In genomic region chrX:153146288-153146687, GRCh38 we compare ENCODE assay signal across 11 cellular contexts. TPM values are rescaled to one million over a fixed set of nuclear protein-coding genes. Genes with fewer than 3 reads are reported as not detected.
A peak's percentile ranks its signal among the peaks of the same experiment; 100 is the strongest.
DNase-seq lines count a peak whose midpoint lies in the region; ATAC-seq, FAIRE-seq and TF ChIP-seq lines count a peak whose summit lies in the region.
"Not testable (repeated sequence)": the region's sequence is repeated elsewhere in the genome, so short reads cannot be mapped to it uniquely, and the experiment has no call there.
"Had no signal": no experiment of that assay in that cellular context is flagged by ENCODE, and none has a peak within 500 bp of the region (broad histone marks: within the 10 kb centered on the region; RNA-seq: fewer than 3 reads in every experiment).

No MANE protein-coding gene starts in this region.

- H3K79me2 ChIP-seq in H1 (ENCODE audit: control insufficient read depth in 1 of 2, insufficient read depth in 2 of 2, low read length in 2 of 2): not testable (repeated sequence)

- H3K4me2 ChIP-seq in H1 (ENCODE audit: insufficient read depth in 1 of 2, low read depth in 2 of 2, low read length in 2 of 2): not testable (repeated sequence)

- ATAC-seq in GM21723 (IDR thresholded peaks at IDR 0.05; ENCODE audit: unreplicated experiment): peak; percentile 56
- peak; percentile 66 for ATAC-seq in WTC11
- peak; percentile 39 for ATAC-seq in stimulated activated memory B cell treated with anti-CD40 and anti-IgM and Interleukin-4, amounts not matched to agents 10 μg/mL and 1 μg/mL and 100 μg/mL, for 72 hours

- not testable (repeated sequence) for H3K27ac Mint-ChIP-seq in WTC11; stimulated activated memory B cell treated with anti-CD40 and anti-IgM and Interleukin-4, amounts not matched to agents 10 μg/mL and 1 μg/mL and 100 μg/mL, for 72 hours

- H3K56ac ChIP-seq in H1 (replicated peaks; ENCODE audit: insufficient read length, low read depth, low read length): not testable (repeated sequence)

- not testable (repeated sequence) for H3K27ac ChIP-seq in H1 (ENCODE audit: low read depth, low read length)

- not testable (repeated sequence) for H3K4me1 Mint-ChIP-seq in WTC11; stimulated activated memory B cell treated with anti-CD40 and anti-IgM and Interleukin-4, amounts not matched to agents 10 μg/mL and 1 μg/mL and 100 μg/mL, for 72 hours

- H3K18ac ChIP-seq in H1 (ENCODE audit: extremely low read depth, low read length): not testable (repeated sequence)

- H3K27me3 Mint-ChIP-seq in WTC11 (ENCODE audit: low read depth); stimulated activated memory B cell treated with anti-CD40 and anti-IgM and Interleukin-4, amounts not matched to agents 10 μg/mL and 1 μg/mL and 100 μg/mL, for 72 hours: not testable (repeated sequence)

- not testable (repeated sequence) for H4K8ac ChIP-seq in H1 (ENCODE audit: extremely low read depth, insufficient read depth, low read length)

- not testable (repeated sequence) for H3K4ac ChIP-seq in H1 (replicated peaks; ENCODE audit: insufficient read length, low read depth, low read length)

- not testable (repeated sequence) for TF ChIP-seq EP300 in H1 (IDR thresholded peaks at IDR 0.05; ENCODE audit: borderline replicate concordance in 1 of 2, low read depth in 2 of 2, low read length in 2 of 2)

- not testable (repeated sequence) for H3K9ac ChIP-seq in H1 (replicated peaks in 1 of 4; ENCODE audit: extremely low read depth in 1 of 4, low read depth in 3 of 4, low read length in 3 of 4)

- TF ChIP-seq POLR2A in GM12892 (IDR thresholded peaks at IDR 0.05; ENCODE audit: low read depth, low read length); H1 (IDR thresholded peaks at IDR 0.05; ENCODE audit: control extremely low read depth in 1 of 2, low read depth in 2 of 2, low read length in 2 of 2): not testable (repeated sequence)

- POLR2A ChIA-PET in WTC11 (lab: Charles Lee); H1 (lab: Charles Lee; ENCODE audit: partially characterized antibody): not testable (repeated sequence)

- H3K23me2 ChIP-seq in H1 (ENCODE audit: low read depth, low read length): not testable (repeated sequence)

- H4K91ac ChIP-seq in H1 (replicated peaks; ENCODE audit: insufficient read length, low read length): not testable (repeated sequence)

- not testable (repeated sequence) for H2AFZ ChIP-seq in H1 (ENCODE audit: low read length)

- H3K9me3 Mint-ChIP-seq in WTC11; stimulated activated memory B cell treated with anti-CD40 and anti-IgM and Interleukin-4, amounts not matched to agents 10 μg/mL and 1 μg/mL and 100 μg/mL, for 72 hours: not testable (repeated sequence)

- not testable (repeated sequence) for TF ChIP-seq CTCF in WTC11 (IDR thresholded peaks at IDR 0.05); H1 (IDR thresholded peaks at IDR 0.05; ENCODE audit: control extremely low read depth in 1 of 3, insufficient read depth in 1 of 3, low read depth in 1 of 3, low read length in 3 of 3)

- FAIRE-seq in GM12892 (lab: Jason Lieb, UNC): peak; percentile 90
- FAIRE-seq in H1 (lab: Jason Lieb, UNC): peak; percentile 45

- not testable (repeated sequence) for DNase-seq in GM12892 (ENCODE audit: insufficient read length); WTC11 (ENCODE audit: low spot score); H1 (ENCODE audit: low read depth in 1 of 2, low spot score in 2 of 2)
- peak; percentile 47 for DNase-seq in NCI-H2107 treated with DMSO at 0.1 percent for 48 hours (lab: John Stamatoyannopoulos, UW; ENCODE audit: unreplicated experiment)

- not testable (repeated sequence) for H2AK5ac ChIP-seq in H1 (ENCODE audit: low read depth, low read length)

- not testable (repeated sequence) for H3K4me3 ChIP-seq in H1 (ENCODE audit: extremely low read depth in 1 of 4, insufficient read depth in 2 of 4, low read depth in 3 of 4, low read length in 4 of 4)

- not testable (repeated sequence) for H3K36me3 Mint-ChIP-seq in WTC11; stimulated activated memory B cell treated with anti-CD40 and anti-IgM and Interleukin-4, amounts not matched to agents 10 μg/mL and 1 μg/mL and 100 μg/mL, for 72 hours

- not testable (repeated sequence) for H3K14ac ChIP-seq in H1 (ENCODE audit: insufficient read length)

- WGBS in H1 (ENCODE audit: extremely low coverage in 1 of 2, insufficient coverage in 1 of 2, insufficient read length in 1 of 2, insufficient replicate concordance in 2 of 2, low coverage in 1 of 2, low lambda C conversion rate in 2 of 2, missing lambda C conversion rate in 1 of 2), 2 experiments: no CpG with 5 or more reads among the region's 7 CpGs

- not testable (repeated sequence) for H3K9me3 ChIP-seq in H1 (ENCODE audit: insufficient read depth in 2 of 2, low read depth in 1 of 2, low read length in 1 of 2)

- not testable (repeated sequence) for H3K4me1 ChIP-seq in H1 (replicated peaks in 1 of 4; ENCODE audit: control insufficient read depth in 3 of 4, insufficient read depth in 4 of 4, low read length in 3 of 4)

- not testable (repeated sequence) for H2BK20ac ChIP-seq in H1 (ENCODE audit: low read length)

- H4K5ac ChIP-seq in H1 (ENCODE audit: insufficient read length, low read depth, low read length): not testable (repeated sequence)

- not testable (repeated sequence) for H2BK120ac ChIP-seq in H1 (replicated peaks; ENCODE audit: low read depth, low read length)

- H3K27me3 ChIP-seq in H1 (replicated peaks in 1 of 4; ENCODE audit: control insufficient read depth in 3 of 4, extremely low read depth in 1 of 4, insufficient read depth in 3 of 4, low read length in 3 of 4): not testable (repeated sequence)

- H3K23ac ChIP-seq in H1 (ENCODE audit: insufficient read length): not testable (repeated sequence)

- not testable (repeated sequence) for H2BK12ac ChIP-seq in H1 (ENCODE audit: low read depth, low read length)

- TF ChIP-seq RAD21 in H1 (IDR thresholded peaks at IDR 0.05 in 1 of 2, conservative IDR thresholded peaks at IDR 0.05 in 1 of 2; ENCODE audit: low read depth in 2 of 2, low read length in 2 of 2): not testable (repeated sequence)

- not testable (repeated sequence) for H2BK15ac ChIP-seq in H1 (ENCODE audit: low read length)

- H3K79me1 ChIP-seq in H1 (ENCODE audit: low read depth, low read length): not testable (repeated sequence)

- H2BK5ac ChIP-seq in H1 (ENCODE audit: low read depth, low read length): not testable (repeated sequence)

- not testable (repeated sequence) for H3K36me3 ChIP-seq in H1 (ENCODE audit: control insufficient read depth in 2 of 4, insufficient read depth in 4 of 4, low read length in 3 of 4)

- not testable (repeated sequence) for H3K4me3 Mint-ChIP-seq in WTC11; stimulated activated memory B cell treated with anti-CD40 and anti-IgM and Interleukin-4, amounts not matched to agents 10 μg/mL and 1 μg/mL and 100 μg/mL, for 72 hours

- CTCF ChIA-PET in WTC11 (lab: Charles Lee); H1 (lab: Charles Lee; ENCODE audit: partially characterized antibody): not testable (repeated sequence)

- not testable (repeated sequence) for H4K20me1 ChIP-seq in H1 (replicated peaks in 1 of 2; ENCODE audit: control insufficient read depth in 1 of 2, insufficient read depth in 2 of 2, low read length in 2 of 2)

RNA-seq across cellular contexts. Expression of gene MAGEA1, which starts 32.8 kb away (rescaled TPM):
- not detected for polyA plus RNA-seq in GM12892 (2012; ENCODE audit: missing spikeins)
- total RNA-seq in WTC11 (2021): not detected in 3 replicates
- total RNA-seq in H1 (2021; fragmentation: NEBNext Ultra II Directional; extraction: Animal tissue kit (Norgen Biotek cat#: 25700)): not detected in 2 replicates
- not detected in 2 replicates for polyA plus RNA-seq in H1 (2011; rRNA removed)
- polyA plus RNA-seq in H1 (2011; cell fraction: cytosol; rRNA removed): not detected
- not detected for polyA plus RNA-seq in H1 (2011; cell fraction: nucleus; rRNA removed)
- polyA plus RNA-seq in H1 (2012, experiment 1 of 2): not detected in 4 replicates
- not detected for polyA plus RNA-seq in H1 (2012, experiment 2 of 2)
- polyA plus RNA-seq in H1 (2013, experiment 1 of 2): 0.02 TPM
- not detected for polyA plus RNA-seq in H1 (2013, experiment 2 of 2)
- polyA minus RNA-seq in H1 (2011; rRNA and poly(A)+ RNA removed): not detected in 2 replicates
- not detected for polyA minus RNA-seq in H1 (2011; cell fraction: cytosol; rRNA and poly(A)+ RNA removed)
- not detected for polyA minus RNA-seq in H1 (2011; cell fraction: nucleus; rRNA and poly(A)+ RNA removed)
- total RNA-seq: Caco-2; CD4-positive, alpha-beta T cell; HT-29; IMR-90 had no signal
- polyA plus RNA-seq: BJ, IMR-90 had no signal
